In genomic region chr12:30794591-30795409, GRCh38 we compare ENCODE assay signal across 8 cellular contexts. TPM values are rescaled to one million over a fixed set of nuclear protein-coding genes. Genes with fewer than 3 reads are reported as not detected.
A peak's percentile ranks its signal among the peaks of the same experiment; 100 is the strongest.
DNase-seq lines count a peak whose midpoint lies in the region; ATAC-seq and TF ChIP-seq lines count a peak whose summit lies in the region.

No MANE protein-coding gene starts in this region.

- no peaks in the 10 kb centered on the region for H4K20me1 ChIP-seq in hepatocyte (ENCODE audit: insufficient read depth, poor library complexity, severe bottlenecking)

- H3K9me3 ChIP-seq in hepatocyte (ENCODE audit: low read depth) (no peaks in the 10 kb centered on the region), sigmoid colon (no peaks in the 10 kb centered on the region)

- peak; percentile 34 for ATAC-seq in activated naive CD8-positive, alpha-beta T cell treated with anti-CD3 and anti-CD28 coated beads, Interleukin-2, amount 10 ng/mL, durations not matched to agents 7 days and 5 days (ENCODE audit: low read depth)
- ATAC-seq in stimulated activated naive B cell treated with anti-CD40 and anti-IgM and Interleukin-4, amounts not matched to agents 10 μg/mL and 1 μg/mL and 100 μg/mL, for 72 hours (replicated peaks): peak; percentile 17 to 20

- TF ChIP-seq CTCF in CD14-positive monocyte (IDR thresholded peaks at IDR 0.05) (no peak), hepatocyte (IDR thresholded peaks at IDR 0.05; ENCODE audit: poor library complexity) (no peak), sigmoid colon (IDR thresholded peaks at IDR 0.05) (no peak)

- no peak overlapping the region for H2AFZ ChIP-seq in hepatocyte

- H3K4me1 ChIP-seq in hepatocyte (ENCODE audit: insufficient read depth) (peaks cover 8% of the 10 kb centered on the region), sigmoid colon (peaks cover 0 to 19% (median 17%) of the 10 kb centered on the region in 4 donors)

- peak overlapping the region; percentile 77 to 88 for H3K4me3 Mint-ChIP-seq in CD14-positive monocyte
- peak overlapping the region; percentile 87 for H3K4me3 Mint-ChIP-seq in activated naive CD8-positive, alpha-beta T cell treated with anti-CD3 and anti-CD28 coated beads, Interleukin-2, amount 10 ng/mL, durations not matched to agents 7 days and 5 days
- peak overlapping the region; percentile 23 to 33 for H3K4me3 Mint-ChIP-seq in stimulated activated naive B cell treated with anti-CD40 and anti-IgM and Interleukin-4, amounts not matched to agents 10 μg/mL and 1 μg/mL and 100 μg/mL, for 72 hours

- peaks cover 34 to 64% (median 49%) of the 10 kb centered on the region in 3 donors for H3K27me3 Mint-ChIP-seq in CD14-positive monocyte (ENCODE audit: low read depth in 3 of 3)
- H3K27me3 Mint-ChIP-seq in activated naive CD8-positive, alpha-beta T cell treated with anti-CD3 and anti-CD28 coated beads, Interleukin-2, amount 10 ng/mL, durations not matched to agents 7 days and 5 days: peaks cover 49% of the 10 kb centered on the region
- H3K27me3 Mint-ChIP-seq in stimulated activated naive B cell treated with anti-CD40 and anti-IgM and Interleukin-4, amounts not matched to agents 10 μg/mL and 1 μg/mL and 100 μg/mL, for 72 hours: peaks cover 56 to 65% of the 10 kb centered on the region in 2 donors

- intact Hi-C loops in CD14-positive monocyte (cut with micrococcal nuclease) (no loop called here), sigmoid colon (cut with DNase I) (loop anchor here (5.0 kb wide), 1 partner anchor 37 kb away; no protein-coding TSS in a partner anchor)

- peak overlapping the region in 5 of 7 donors; percentile 5 to 83 (median 64) for H3K27ac Mint-ChIP-seq in CD14-positive monocyte
- peak overlapping the region; percentile 43 for H3K27ac Mint-ChIP-seq in activated naive CD8-positive, alpha-beta T cell treated with anti-CD3 and anti-CD28 coated beads, Interleukin-2, amount 10 ng/mL, durations not matched to agents 7 days and 5 days
- no peak overlapping the region for H3K27ac Mint-ChIP-seq in stimulated activated naive B cell treated with anti-CD40 and anti-IgM and Interleukin-4, amounts not matched to agents 10 μg/mL and 1 μg/mL and 100 μg/mL, for 72 hours

- peaks cover 29% of the 10 kb centered on the region for H3K4me1 Mint-ChIP-seq in CD14-positive monocyte
- peaks cover 12% of the 10 kb centered on the region for H3K4me1 Mint-ChIP-seq in activated naive CD8-positive, alpha-beta T cell treated with anti-CD3 and anti-CD28 coated beads, Interleukin-2, amount 10 ng/mL, durations not matched to agents 7 days and 5 days
- H3K4me1 Mint-ChIP-seq in stimulated activated naive B cell treated with anti-CD40 and anti-IgM and Interleukin-4, amounts not matched to agents 10 μg/mL and 1 μg/mL and 100 μg/mL, for 72 hours: peaks cover 9 to 21% of the 10 kb centered on the region in 2 donors

- peak overlapping the region; percentile 94 for H3K4me2 ChIP-seq in hepatocyte

- in situ Hi-C loops in KBM-7 (cut with MboI; ENCODE audit: low pct_unique_long_range_greater_than_20kb, low sequenced_read_pairs): no loop called here

- H3K9me3 Mint-ChIP-seq in CD14-positive monocyte: peaks cover 0 to 12% (median 4%) of the 10 kb centered on the region in 7 donors
- no peaks in the 10 kb centered on the region for H3K9me3 Mint-ChIP-seq in activated naive CD8-positive, alpha-beta T cell treated with anti-CD3 and anti-CD28 coated beads, Interleukin-2, amount 10 ng/mL, durations not matched to agents 7 days and 5 days
- no peaks in the 10 kb centered on the region for H3K9me3 Mint-ChIP-seq in stimulated activated naive B cell treated with anti-CD40 and anti-IgM and Interleukin-4, amounts not matched to agents 10 μg/mL and 1 μg/mL and 100 μg/mL, for 72 hours

- H3K27ac ChIP-seq in hepatocyte (peak overlapping the region; percentile 7), sigmoid colon (no peak overlapping the region)

- DNase-seq in CD14-positive monocyte (ENCODE audit: low spot score) (no peak), KBM-7 (peak; percentile 35), hepatocyte (ENCODE audit: low spot score) (peak; percentile 16), sigmoid colon (no peak), NCI-H1105 (lab: John Stamatoyannopoulos, UW) (no peak), DMS79 treated with DMSO at 0.1 percent for 48 hours (lab: John Stamatoyannopoulos, UW) (no peak)
- no peak for DNase-seq in activated naive CD8-positive, alpha-beta T cell treated with anti-CD3 and anti-CD28 coated beads, Interleukin-2, amount 10 ng/mL, durations not matched to agents 7 days and 5 days
- DNase-seq in stimulated activated naive B cell treated with anti-CD40 and anti-IgM and Interleukin-4, amounts not matched to agents 10 μg/mL and 1 μg/mL and 100 μg/mL, for 72 hours: no peak

- peaks cover 3% of the 10 kb centered on the region in 2 donors for H3K36me3 Mint-ChIP-seq in CD14-positive monocyte
- H3K36me3 Mint-ChIP-seq in activated naive CD8-positive, alpha-beta T cell treated with anti-CD3 and anti-CD28 coated beads, Interleukin-2, amount 10 ng/mL, durations not matched to agents 7 days and 5 days: peaks cover 2% of the 10 kb centered on the region
- peaks cover 0 to 3% of the 10 kb centered on the region in 2 donors for H3K36me3 Mint-ChIP-seq in stimulated activated naive B cell treated with anti-CD40 and anti-IgM and Interleukin-4, amounts not matched to agents 10 μg/mL and 1 μg/mL and 100 μg/mL, for 72 hours

- TF ChIP-seq POLR2A in sigmoid colon (IDR thresholded peaks at IDR 0.05): no peak

- H3K4me3 ChIP-seq in hepatocyte (no peak overlapping the region), sigmoid colon (no peak overlapping the region)

- no peak for TF ChIP-seq EP300 in sigmoid colon (IDR thresholded peaks at IDR 0.05)

- H3K27me3 ChIP-seq in hepatocyte (peaks cover 2% of the 10 kb centered on the region), sigmoid colon (peaks cover 0 to 32% (median 5%) of the 10 kb centered on the region in 3 donors)

- whole genome bisulfite sequencing in hepatocyte (ENCODE audit: low lambda C conversion rate, missing lambda C conversion rate): 58% methylated on average over 13 of the region's 13 CpGs
- WGBS in sigmoid colon, 2 donors: 73 to 80% methylated on average over 13 of the region's 13 CpGs

- POLR2A ChIA-PET in activated naive CD8-positive, alpha-beta T cell treated with anti-CD3 and anti-CD28 coated beads, Interleukin-2, amount 10 ng/mL, durations not matched to agents 7 days and 5 days (lab: Charles Lee): interaction anchor here (1.2 kb wide), 1 partner anchor 40 kb away, joined by 6 read pairs; the partner anchor contains the start of gene CAPRIN2

- no peaks in the 10 kb centered on the region for H3K79me2 ChIP-seq in hepatocyte

- H3K36me3 ChIP-seq in hepatocyte (replicated peaks; ENCODE audit: insufficient read depth, low read depth): no peaks in the 10 kb centered on the region
- no peaks in the 10 kb centered on the region for H3K36me3 ChIP-seq in sigmoid colon

- no peaks in the 10 kb centered on the region for H3K9me2 ChIP-seq in hepatocyte (replicated peaks; ENCODE audit: insufficient read depth)

RNA-seq across cellular contexts. Expression of gene CAPRIN2, which starts 40.0 kb away (rescaled TPM):
- polyA plus RNA-seq in CD14-positive monocyte (1 to 10 TPM; 1.4 to 2.0 TPM), hepatocyte (19.0 and 23.0 TPM in 2 replicates), sigmoid colon (1 to 10 TPM; 2.1 to 6.9 (median 3.0) TPM)
- 10 to 100 TPM; 25.5 to 27.7 TPM for total RNA-seq in activated naive CD8-positive, alpha-beta T cell treated with anti-CD3 and anti-CD28 coated beads, Interleukin-2, amount 10 ng/mL, durations not matched to agents 7 days and 5 days
- total RNA-seq in hepatocyte (25.4 and 30.7 TPM in 2 replicates), sigmoid colon (10 to 100 TPM; 25.0 to 42.9 (median 31.5) TPM)

Comparison
In these comparisons a context has a peak if more than half of its experiments do, and no peak if none do; other contexts are left out.
1. DNase-seq: peak in KBM-7 (single experiment) and hepatocyte (single experiment); none in CD14-positive monocyte (single experiment), activated naive CD8-positive, alpha-beta T cell treated with anti-CD3 and anti-CD28 coated beads, Interleukin-2, amount 10 ng/mL, durations not matched to agents 7 days and 5 days (single experiment), stimulated activated naive B cell treated with anti-CD40 and anti-IgM and Interleukin-4, amounts not matched to agents 10 μg/mL and 1 μg/mL and 100 μg/mL, for 72 hours (single experiment), sigmoid colon (single experiment), NCI-H1105 (single experiment) and DMS79 treated with DMSO at 0.1 percent for 48 hours (single experiment).
2. H3K4me3 Mint-ChIP-seq: peak in every context shown above with its lines; median percentile 87 in activated naive CD8-positive, alpha-beta T cell treated with anti-CD3 and anti-CD28 coated beads, Interleukin-2, amount 10 ng/mL, durations not matched to agents 7 days and 5 days; 82 in CD14-positive monocyte; 28 in stimulated activated naive B cell treated with anti-CD40 and anti-IgM and Interleukin-4, amounts not matched to agents 10 μg/mL and 1 μg/mL and 100 μg/mL, for 72 hours.